ENCODE assay signal across 8 cellular contexts in the genomic region with DNA sequence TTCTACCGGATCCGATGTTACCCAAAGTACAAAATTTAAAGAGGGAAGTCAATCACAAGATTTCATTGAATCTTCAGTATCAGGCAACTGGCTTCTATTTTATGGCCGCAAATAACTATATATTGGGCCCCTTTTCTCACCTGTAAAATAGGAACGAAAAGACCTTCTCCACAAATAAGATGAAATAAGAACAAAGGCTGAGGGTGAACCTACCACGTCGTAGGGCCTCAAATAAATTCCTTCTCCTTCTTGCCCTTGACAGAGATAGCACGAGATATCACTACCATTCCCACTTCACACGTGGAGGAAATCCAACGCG. TPM values are rescaled to one million over a fixed set of nuclear protein-coding genes. Genes with fewer than 3 reads are reported as not detected.
DNase-seq lines count a peak whose midpoint lies in the region; ATAC-seq, FAIRE-seq and TF ChIP-seq lines count a peak whose summit lies in the region.

No MANE protein-coding gene starts in this region.

- no peaks in the 10 kb centered on the region for H3K27me3 ChIP-seq in SJSA1 (replicated peaks)
- H3K27me3 ChIP-seq in fibroblast of lung (ENCODE audit: control insufficient read depth, insufficient read depth, low read length) = no peaks in the 10 kb centered on the region
- no peaks in the 10 kb centered on the region for H3K27me3 ChIP-seq in rectal smooth muscle tissue (ENCODE audit: control insufficient read depth, insufficient read depth, low read length)

- no peak for FAIRE-seq in GM19239 (lab: Jason Lieb, UNC)

- H3K36me3 ChIP-seq in SJSA1 (peaks cover 7% of the 10 kb centered on the region), fibroblast of lung (ENCODE audit: control insufficient read depth, insufficient read depth, low read length) (peaks cover 2% of the 10 kb centered on the region), rectal smooth muscle tissue (ENCODE audit: control insufficient read depth, insufficient read depth, low read length) (no peaks in the 10 kb centered on the region)

- peak overlapping the region; percentile 86 for H3K9ac ChIP-seq in fibroblast of lung (ENCODE audit: insufficient read depth, low read length)
- H3K9ac ChIP-seq in rectal smooth muscle tissue (ENCODE audit: low read length) = peak overlapping the region; percentile 100

- peaks cover 8% of the 10 kb centered on the region; the same call in 1 of the 2 replicates for H3K4me1 ChIP-seq in SJSA1 (replicated peaks)
- no peaks in the 10 kb centered on the region for H3K4me1 ChIP-seq in fibroblast of lung (ENCODE audit: control insufficient read depth, extremely low read depth, insufficient read depth, low read length)
- peaks cover 4% of the 10 kb centered on the region for H3K4me1 ChIP-seq in rectal smooth muscle tissue (ENCODE audit: control insufficient read depth, insufficient read depth, low read length)

- peak overlapping the region; percentile 87 for H2AFZ ChIP-seq in fibroblast of lung (ENCODE audit: low read length)

- no peaks in the 10 kb centered on the region for H3K9me3 ChIP-seq in SJSA1 (replicated peaks)
- H3K9me3 ChIP-seq in fibroblast of lung (ENCODE audit: control insufficient read depth, insufficient read depth, low read depth, low read length) = no peaks in the 10 kb centered on the region

- H4K20me1 ChIP-seq in fibroblast of lung (ENCODE audit: control insufficient read depth, extremely low read depth, insufficient read depth, low read length) = no peaks in the 10 kb centered on the region

- TF ChIP-seq CTCF in GM12865 (IDR thresholded peaks at IDR 0.05; ENCODE audit: insufficient read depth, low read depth, low read length, missing control alignments) (no peak), fibroblast of lung (conservative IDR thresholded peaks at IDR 0.05 in 1 of 2, IDR thresholded peaks at IDR 0.05 in 1 of 2; ENCODE audit: low read depth in 1 of 2, low read length in 2 of 2) (no peak)

- H3K4me3 ChIP-seq in GM12865 (ENCODE audit: low read depth, low read length) (peak overlapping the region; percentile 97), SJSA1 (peak overlapping the region; percentile 65), fibroblast of lung (replicated peaks in 1 of 4; ENCODE audit: control extremely low read depth in 1 of 4, insufficient read depth in 1 of 4, low read depth in 3 of 4, low read length in 4 of 4) (peak overlapping the region; percentile 80 to 97 (median 92)), rectal smooth muscle tissue (ENCODE audit: low read length) (peak overlapping the region; percentile 99)

- DNase-seq in GM12865 (ENCODE audit: low read depth) = no peak
- no peak for DNase-seq in SJSA1 (ENCODE audit: low read depth in 1 of 2, low spot score in 2 of 2)
- DNase-seq in fibroblast of lung (ENCODE audit: low read depth in 2 of 2) = no peak
- no peak for DNase-seq in stimulated activated CD4-positive, alpha-beta T cell treated with anti-CD3 and anti-CD28 coated beads, Interleukin-4, amount 100 ng/mL, for 4 hours
- DNase-seq in NCI-H1105 (lab: John Stamatoyannopoulos, UW) = no peak
- no peak for DNase-seq in GM19239 (ENCODE audit: insufficient read length, low spot score)

- peak overlapping the region; percentile 80 for H3K27ac ChIP-seq in SJSA1
- H3K27ac ChIP-seq in fibroblast of lung (ENCODE audit: insufficient read depth, low read length) = peak overlapping the region; percentile 94
- H3K27ac ChIP-seq in rectal smooth muscle tissue (ENCODE audit: low read depth, low read length) = peak overlapping the region; percentile 98

- H3K79me2 ChIP-seq in fibroblast of lung (ENCODE audit: control insufficient read depth, insufficient read depth, low read length) = peaks cover 20% of the 10 kb centered on the region

- no peak for ATAC-seq in GM19467 (IDR thresholded peaks at IDR 0.05; ENCODE audit: unreplicated experiment)

- H3K4me2 ChIP-seq in fibroblast of lung (ENCODE audit: extremely low read depth, insufficient read depth, low read length) = peak overlapping the region; percentile 76

RNA-seq across cellular contexts. Expression of gene EMSY, which starts 0.8 kb away (rescaled TPM):
- total RNA-seq in SJSA1 (2014; rRNA removed; shearing (Covaris generic)) = 8.8 and 21.7 TPM in 2 replicates
- total RNA-seq in fibroblast of lung = 11.6 and 11.9 TPM in 2 replicates
- 14.2 and 15.2 TPM in 2 replicates for polyA plus RNA-seq in fibroblast of lung
- 7.0 and 8.3 TPM in 2 replicates for polyA plus RNA-seq in fibroblast of lung (2012)
- polyA minus RNA-seq in fibroblast of lung (ENCODE audit: low replicate concordance) = 9.1 and 24.6 TPM in 2 replicates
